In genomic region chr7:127550247-127550646, GRCh38 we compare ENCODE assay signal across 1 cellular context.
TF ChIP-seq lines count a peak whose summit lies in the region.

No MANE protein-coding gene starts in this region.

TF ChIP-seq in GM23338, 12 proteins besides CTCF, POLR2A, EP300 and RAD21 (continued from another document):
- TF ChIP-seq REST (IDR thresholded peaks at IDR 0.05; ENCODE audit: unreplicated experiment) (no peak), EZH2 (IDR thresholded peaks at IDR 0.05; ENCODE audit: low read depth, unreplicated experiment) (no peak), NANOG (IDR thresholded peaks at IDR 0.05; ENCODE audit: borderline replicate concordance) (no peak), CREB1 (CRISPR knock-in tag; IDR thresholded peaks at IDR 0.05; ENCODE audit: low read depth) (no peak)
